In genomic region chr11:107592256-107592655, GRCh38 we compare ENCODE assay signal across 11 cellular contexts. TPM values are rescaled to one million over a fixed set of nuclear protein-coding genes. Genes with fewer than 3 reads are reported as not detected.
DNase-seq lines count a peak whose midpoint lies in the region; ATAC-seq lines count a peak whose summit lies in the region.
"Had no signal": no experiment of that assay in that cellular context is flagged by ENCODE, and none has a peak within 500 bp of the region (broad histone marks: within the 10 kb centered on the region; RNA-seq: fewer than 3 reads in every experiment).

No MANE protein-coding gene starts in this region.

- no peak overlapping the region for H2AFZ ChIP-seq in trophoblast cell (ENCODE audit: insufficient read depth, low read length, poor library complexity)

- H3K4ac ChIP-seq in trophoblast cell (ENCODE audit: low read depth, low read length), result no peak overlapping the region

- H2BK5ac ChIP-seq in trophoblast cell (ENCODE audit: low read depth, low read length, poor library complexity), result no peak overlapping the region

- peak; percentile 35 for DNase-seq in NCI-H748 (lab: John Stamatoyannopoulos, UW; ENCODE audit: unreplicated experiment)
- DNase-seq in NCI-H748 treated with DMSO at 0.1 percent for 48 hours (lab: John Stamatoyannopoulos, UW), result no peak
- DNase-seq in NCI-H69 (lab: John Stamatoyannopoulos, UW), result peak; percentile 39
- DNase-seq in effector memory CD8-positive, alpha-beta T cell, result no peak
- no peak for DNase-seq in trophoblast cell
- no peak for DNase-seq in NCI-H2081 treated with DMSO at 0.1 percent for 48 hours (lab: John Stamatoyannopoulos, UW)
- no peak for DNase-seq in activated gamma-delta T cell (lab: John Stamatoyannopoulos, UW)
- DNase-seq: NCI-H1048, Peyer's patch, transverse colon had no signal

- no peak overlapping the region for H3K14ac ChIP-seq in trophoblast cell (ENCODE audit: low read length)

- no CpG with 5 or more reads among the region's 7 CpGs for WGBS in trophoblast cell (ENCODE audit: extremely low coverage, insufficient coverage, insufficient read length)

- no peak overlapping the region for H4K8ac ChIP-seq in trophoblast cell (ENCODE audit: low read depth, low read length)

- H2AK5ac ChIP-seq in trophoblast cell (ENCODE audit: low read length), result no peak overlapping the region

- H3K18ac ChIP-seq in trophoblast cell (ENCODE audit: low read length), result no peak overlapping the region

- H3K79me1 ChIP-seq in trophoblast cell (ENCODE audit: low read length), result no peaks in the 10 kb centered on the region

- H2BK12ac ChIP-seq in trophoblast cell (ENCODE audit: low read length), result no peak overlapping the region

- H3K27me3 Mint-ChIP-seq in effector memory CD8-positive, alpha-beta T cell, result peaks cover 71 to 81% of the 10 kb centered on the region in 2 donors

- peaks cover 36% of the 10 kb centered on the region for H3K27me3 ChIP-seq in trophoblast cell (ENCODE audit: insufficient read depth, low read length)

- H3K9me3 Mint-ChIP-seq in effector memory CD8-positive, alpha-beta T cell, result no peaks in the 10 kb centered on the region

- ATAC-seq in effector memory CD8-positive, alpha-beta T cell (replicated peaks), result no peak
- no peak for ATAC-seq in GM18519 (IDR thresholded peaks at IDR 0.05; ENCODE audit: low FRiP score, unreplicated experiment)

- no peak overlapping the region for H4K91ac ChIP-seq in trophoblast cell (ENCODE audit: low read depth, low read length)

- no peaks in the 10 kb centered on the region for H3K36me3 ChIP-seq in trophoblast cell (ENCODE audit: control insufficient read depth in 1 of 2, insufficient read depth in 2 of 2, low read length in 2 of 2)
- H3K36me3 ChIP-seq: Peyer's patch, transverse colon had no signal

- H3K9me3 ChIP-seq in trophoblast cell (ENCODE audit: insufficient read depth, low read depth, low read length), result peaks cover 4% of the 10 kb centered on the region
- H3K9me3 ChIP-seq: transverse colon had no signal

- H3K36me3 Mint-ChIP-seq in effector memory CD8-positive, alpha-beta T cell (ENCODE audit: insufficient read depth), result peaks cover 9% of the 10 kb centered on the region

- H3K4me2 ChIP-seq in trophoblast cell (ENCODE audit: low read length), result peak overlapping the region; percentile 93

- H3K4me3 ChIP-seq in trophoblast cell (ENCODE audit: low read depth, low read length), result no peak overlapping the region

- peaks cover 7 to 8% of the 10 kb centered on the region in 2 experiments for H3K4me1 ChIP-seq in trophoblast cell (ENCODE audit: control insufficient read depth in 1 of 2, insufficient read depth in 2 of 2, low read length in 2 of 2)

- peaks cover 22 to 26% of the 10 kb centered on the region in 2 donors for H3K4me1 Mint-ChIP-seq in effector memory CD8-positive, alpha-beta T cell (ENCODE audit: low read depth in 2 of 2)

- H4K12ac ChIP-seq in trophoblast cell (ENCODE audit: low read depth, low read length), result no peak overlapping the region

- H3K9ac ChIP-seq in trophoblast cell (ENCODE audit: low read length), result no peak overlapping the region

- H2BK120ac ChIP-seq in trophoblast cell (ENCODE audit: insufficient read depth, low read length, poor library complexity), result no peak overlapping the region

- H3K23ac ChIP-seq in trophoblast cell (ENCODE audit: low read length), result no peak overlapping the region

- no peaks in the 10 kb centered on the region for H3K79me2 ChIP-seq in trophoblast cell (ENCODE audit: control insufficient read depth, insufficient read depth, low read length, poor library complexity)

- H3K27ac Mint-ChIP-seq in effector memory CD8-positive, alpha-beta T cell, result no peak overlapping the region

- peak overlapping the region; percentile 90 to 93 for H3K4me3 Mint-ChIP-seq in effector memory CD8-positive, alpha-beta T cell

- no peak overlapping the region for H3K27ac ChIP-seq in trophoblast cell (ENCODE audit: low read depth, low read length)
- H3K27ac ChIP-seq: Peyer's patch, transverse colon had no signal

RNA-seq across cellular contexts. Expression of gene ELMOD1, which starts 1.3 kb away (rescaled TPM):
- polyA plus RNA-seq in trophoblast cell (2013), result 0.78 and 0.79 TPM in 2 replicates

RNA-seq across cellular contexts. Expression of gene ALKBH8, which starts 26.7 kb away (rescaled TPM):
- 2.9 and 3.2 TPM in 2 replicates for polyA plus RNA-seq in trophoblast cell (2013)

Comparison
In these comparisons a context has a peak if more than half of its experiments do, and no peak if none do; other contexts are left out.
1. DNase-seq: peak in NCI-H748 (single experiment) and NCI-H69 (single experiment); none in NCI-H748 treated with DMSO at 0.1 percent for 48 hours (single experiment), effector memory CD8-positive, alpha-beta T cell (0 of 3), trophoblast cell (0 of 2), NCI-H2081 treated with DMSO at 0.1 percent for 48 hours (single experiment) and activated gamma-delta T cell (single experiment).